1 cellular context compared by ENCODE assay signal in genomic region chr19:3402631-3403443, GRCh38.
A peak's percentile ranks its signal among the peaks of the same experiment; 100 is the strongest.
TF ChIP-seq lines count a peak whose summit lies in the region.

No MANE protein-coding gene starts in this region.

TF ChIP-seq in H1, 55 proteins besides CTCF, POLR2A, EP300 and RAD21:
- TF ChIP-seq CHD7 (IDR thresholded peaks at IDR 0.05; ENCODE audit: insufficient replicate concordance, low read length) (no peak), GABPA (IDR thresholded peaks at IDR 0.05; ENCODE audit: borderline replicate concordance, insufficient read depth, low read length) (no peak), KDM1A (IDR thresholded peaks at IDR 0.05; ENCODE audit: borderline replicate concordance, low read length) (0 out of 2 replicates have a peak, but pooled peaks have one; percentile 51)
